Comparison of ENCODE assay signal across 11 cellular contexts in the genomic region with DNA sequence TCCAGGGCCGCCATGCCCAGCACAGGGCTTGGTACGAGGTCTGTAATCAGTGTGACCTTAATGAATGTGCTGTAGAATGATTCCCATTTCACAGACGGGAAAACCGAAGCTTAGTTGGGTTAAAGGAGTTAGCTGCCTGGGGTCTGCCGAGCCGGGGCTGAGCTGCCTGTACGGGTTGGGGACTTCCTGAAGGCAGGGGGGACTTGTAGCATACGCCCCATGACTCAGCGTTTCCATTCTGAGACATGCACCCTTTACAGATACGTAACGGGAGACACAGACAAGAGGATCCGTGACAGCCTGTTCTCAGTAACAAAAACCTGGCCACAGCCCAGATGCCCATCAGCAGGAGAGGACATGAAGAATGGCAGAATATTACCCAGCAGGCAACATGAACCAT. TPM values are rescaled to one million over a fixed set of nuclear protein-coding genes. Genes with fewer than 3 reads are reported as not detected.
DNase-seq lines count a peak whose midpoint lies in the region; ATAC-seq and TF ChIP-seq lines count a peak whose summit lies in the region.
"Not testable (repeated sequence)": the region's sequence is repeated elsewhere in the genome, so short reads cannot be mapped to it uniquely, and the experiment has no call there.
"Had no signal": no experiment of that assay in that cellular context is flagged by ENCODE, and none has a peak within 500 bp of the region (broad histone marks: within the 10 kb centered on the region; RNA-seq: fewer than 3 reads in every experiment).

No MANE protein-coding gene starts in this region.

- not testable (repeated sequence) for H3K4me3 ChIP-seq in fibroblast of villous mesenchyme (ENCODE audit: low read depth, low read length)

- CTCF ChIA-PET in activated CD8-positive, alpha-beta T cell treated with anti-CD3 and anti-CD28 coated beads, Interleukin-2, amount 10 ng/mL, durations not matched to agents 7 days and 5 days (lab: Charles Lee): not testable (repeated sequence)

- H3K4me1 Mint-ChIP-seq in activated CD8-positive, alpha-beta T cell treated with anti-CD3 and anti-CD28 coated beads, Interleukin-2, amount 10 ng/mL, durations not matched to agents 7 days and 5 days (ENCODE audit: low read depth): peaks cover 26% of the 10 kb centered on the region
- peaks cover 32% of the 10 kb centered on the region for H3K4me1 Mint-ChIP-seq in activated naive CD8-positive, alpha-beta T cell treated with anti-CD3 and anti-CD28 coated beads for 36 hours

- not testable (repeated sequence) for H3K36me3 Mint-ChIP-seq in activated CD8-positive, alpha-beta T cell treated with anti-CD3 and anti-CD28 coated beads, Interleukin-2, amount 10 ng/mL, durations not matched to agents 7 days and 5 days (ENCODE audit: low read depth); activated naive CD8-positive, alpha-beta T cell treated with anti-CD3 and anti-CD28 coated beads for 36 hours

- H3K4me3 Mint-ChIP-seq in activated CD8-positive, alpha-beta T cell treated with anti-CD3 and anti-CD28 coated beads, Interleukin-2, amount 10 ng/mL, durations not matched to agents 7 days and 5 days; activated naive CD8-positive, alpha-beta T cell treated with anti-CD3 and anti-CD28 coated beads for 36 hours: not testable (repeated sequence)

- peak; percentile 54 for ATAC-seq in HG03378 (IDR thresholded peaks at IDR 0.05; ENCODE audit: unreplicated experiment)
- ATAC-seq in activated CD8-positive, alpha-beta T cell treated with anti-CD3 and anti-CD28 coated beads, Interleukin-2, amount 10 ng/mL, durations not matched to agents 7 days and 5 days: peak; percentile 63

- H3K27ac Mint-ChIP-seq in activated CD8-positive, alpha-beta T cell treated with anti-CD3 and anti-CD28 coated beads, Interleukin-2, amount 10 ng/mL, durations not matched to agents 7 days and 5 days: peak overlapping the region; percentile 58
- H3K27ac Mint-ChIP-seq in activated naive CD8-positive, alpha-beta T cell treated with anti-CD3 and anti-CD28 coated beads for 36 hours: peak overlapping the region; percentile 92

- POLR2A ChIA-PET in activated CD8-positive, alpha-beta T cell treated with anti-CD3 and anti-CD28 coated beads, Interleukin-2, amount 10 ng/mL, durations not matched to agents 7 days and 5 days (lab: Charles Lee): interaction anchor here (0.8 kb wide), 1 partner anchor 22 kb away, joined by 3 read pairs; no protein-coding TSS in a partner anchor

- not testable (repeated sequence) for H3K27me3 Mint-ChIP-seq in activated CD8-positive, alpha-beta T cell treated with anti-CD3 and anti-CD28 coated beads, Interleukin-2, amount 10 ng/mL, durations not matched to agents 7 days and 5 days (ENCODE audit: low read depth); activated naive CD8-positive, alpha-beta T cell treated with anti-CD3 and anti-CD28 coated beads for 36 hours

- not testable (repeated sequence) for TF ChIP-seq CTCF in GM13976 (IDR thresholded peaks at IDR 0.05; ENCODE audit: borderline replicate concordance, control extremely low read depth, extremely low read depth, insufficient read depth, missing control alignments); fibroblast of villous mesenchyme (IDR thresholded peaks at IDR 0.05; ENCODE audit: insufficient read depth, low read depth, low read length)

- not testable (repeated sequence) for H3K9me3 Mint-ChIP-seq in activated CD8-positive, alpha-beta T cell treated with anti-CD3 and anti-CD28 coated beads, Interleukin-2, amount 10 ng/mL, durations not matched to agents 7 days and 5 days (ENCODE audit: insufficient read depth); activated naive CD8-positive, alpha-beta T cell treated with anti-CD3 and anti-CD28 coated beads for 36 hours

- in situ Hi-C loops in GM13976 (cut with MboI; ENCODE audit: low sequenced_read_pairs, unreplicated experiment): not testable (repeated sequence)

- peak; percentile 85 for DNase-seq in GM13976 (ENCODE audit: low spot score)
- peak; percentile 11 for DNase-seq in SIG-M5 treated with dmso at 0.1 percent for 504 hours (lab: John Stamatoyannopoulos, UW; ENCODE audit: unreplicated experiment)
- peak; percentile 65 for DNase-seq in activated CD8-positive, alpha-beta T cell treated with anti-CD3 and anti-CD28 coated beads, Interleukin-2, amount 10 ng/mL, durations not matched to agents 7 days and 5 days
- DNase-seq in activated naive CD8-positive, alpha-beta T cell treated with anti-CD3 and anti-CD28 coated beads for 36 hours: peak; percentile 72
- DNase-seq in fibroblast of villous mesenchyme (ENCODE audit: low read depth): peak; percentile 3
- DNase-seq in stimulated activated CD4-positive, alpha-beta T cell treated with anti-CD3 and anti-CD28 coated beads, Interleukin-12 subunit alpha, Interleukin-12 subunit beta, amount 100 ng/mL, for 24 hours (ENCODE audit: low read depth in 2 of 2): peak; percentile 41 to 49
- peak; percentile 14 for DNase-seq in superior temporal gyrus (ENCODE audit: extremely low spot score)

RNA-seq across cellular contexts. Expression of a gene that starts 23.6 kb away (rescaled TPM):
- total RNA-seq in activated CD8-positive, alpha-beta T cell treated with anti-CD3 and anti-CD28 coated beads, Interleukin-2, amount 10 ng/mL, durations not matched to agents 7 days and 5 days: 10 to 100 TPM; 61.6 to 64.8 TPM
- total RNA-seq in activated naive CD8-positive, alpha-beta T cell treated with anti-CD3 and anti-CD28 coated beads for 36 hours: 10 to 100 TPM; 33.4 to 34.5 TPM
- total RNA-seq in fibroblast of villous mesenchyme: not detected in 2 replicates
- total RNA-seq: Calu3, foreskin keratinocyte, osteocyte had no signal

Comparison
In these comparisons a context has a peak if more than half of its experiments do, and no peak if none do; other contexts are left out.
1. DNase-seq: peak in every context shown above with its lines; median percentile 85 in GM13976; 72 in activated naive CD8-positive, alpha-beta T cell treated with anti-CD3 and anti-CD28 coated beads for 36 hours; 65 in activated CD8-positive, alpha-beta T cell treated with anti-CD3 and anti-CD28 coated beads, Interleukin-2, amount 10 ng/mL, durations not matched to agents 7 days and 5 days; 45 in stimulated activated CD4-positive, alpha-beta T cell treated with anti-CD3 and anti-CD28 coated beads, Interleukin-12 subunit alpha, Interleukin-12 subunit beta, amount 100 ng/mL, for 24 hours; 14 in superior temporal gyrus; 11 in SIG-M5 treated with dmso at 0.1 percent for 504 hours; 3 in fibroblast of villous mesenchyme.
2. RNA of a gene that starts 23.6 kb away (total RNA-seq): 61.6 to 64.8 TPM in activated CD8-positive, alpha-beta T cell treated with anti-CD3 and anti-CD28 coated beads, Interleukin-2, amount 10 ng/mL, durations not matched to agents 7 days and 5 days and 33.4 to 34.5 TPM in activated naive CD8-positive, alpha-beta T cell treated with anti-CD3 and anti-CD28 coated beads for 36 hours; not detected in fibroblast of villous mesenchyme; every median in the first group is over 10 times any median in the second.